ENCODE assay signal across 1 cellular context in genomic region chr7:73842248-73842895, GRCh38.
A peak's percentile ranks its signal among the peaks of the same experiment; 100 is the strongest.
TF ChIP-seq lines count a peak whose summit lies in the region.

TSS of gene METTL27 (minus strand) at chr7:73842516. CDS start at chr7:73842140, 376 bp downstream.

TF ChIP-seq in SK-N-SH, 30 proteins besides CTCF, POLR2A, EP300 and RAD21 (continued from another document):
- TF ChIP-seq REST (IDR thresholded peaks at IDR 0.05; ENCODE audit: low read depth, low read length) = no peak; the same call in 1 of the 2 replicates
- peak; percentile 74 for TF ChIP-seq TAF1 (IDR thresholded peaks at IDR 0.05; ENCODE audit: borderline replicate concordance, low read depth, low read length)
- no peak for TF ChIP-seq CHD2 (IDR thresholded peaks at IDR 0.05; ENCODE audit: low read length, partially characterized antibody)
- no peak for TF ChIP-seq USF2 (IDR thresholded peaks at IDR 0.05; ENCODE audit: borderline replicate concordance, low read depth, low read length)
- TF ChIP-seq USF1 (IDR thresholded peaks at IDR 0.05; ENCODE audit: borderline replicate concordance, low read depth) = no peak
- no peak for TF ChIP-seq FOXJ3 (CRISPR knock-in tag; IDR thresholded peaks at IDR 0.05)
- TF ChIP-seq MAX (IDR thresholded peaks at IDR 0.05; ENCODE audit: low read depth) = peak; percentile 59
- no peak for TF ChIP-seq YY1 (IDR thresholded peaks at IDR 0.05; ENCODE audit: low read depth)
- TF ChIP-seq GABPA (IDR thresholded peaks at IDR 0.05; ENCODE audit: low read depth) = no peak
- TF ChIP-seq RXRA (IDR thresholded peaks at IDR 0.05; ENCODE audit: borderline replicate concordance, low read depth) = no peak
- TF ChIP-seq JUND (IDR thresholded peaks at IDR 0.05) = no peak
- no peak for TF ChIP-seq RCOR1 (IDR thresholded peaks at IDR 0.05; ENCODE audit: low read length)
